In genomic region chr22:25844601-25845000, GRCh38 we compare ENCODE assay signal across 29 cellular contexts.
"Had no signal": no experiment of that assay in that cellular context is flagged by ENCODE, and none has a peak within 500 bp of the region (broad histone marks: within the 10 kb centered on the region; RNA-seq: fewer than 3 reads in every experiment).

No MANE protein-coding gene starts in this region.

- H3K36me3 ChIP-seq: ovary, right lobe of liver, sigmoid colon, stomach, thyroid gland, tibial nerve, upper lobe of left lung, vagina had no signal

- H3K4me3 ChIP-seq: ovary, psoas muscle, right lobe of liver, sigmoid colon, stomach, thoracic aorta, thyroid gland, tibial nerve, upper lobe of left lung, vagina had no signal

- H3K9ac ChIP-seq: parathyroid adenoma had no signal

- H3K9me3 ChIP-seq: ovary, psoas muscle, right lobe of liver, sigmoid colon, stomach, thoracic aorta, thyroid gland, tibial nerve, upper lobe of left lung, vagina had no signal

- H3K27ac ChIP-seq: ovary, parathyroid adenoma, psoas muscle, right lobe of liver, sigmoid colon, stomach, thoracic aorta, thyroid gland, tibial nerve, upper lobe of left lung, vagina had no signal

- H3K9me3 Mint-ChIP-seq: naive B cell; naive thymus-derived CD8-positive, alpha-beta T cell; nephron progenitor cell; neural crest cell; stimulated activated effector memory CD8-positive, alpha-beta T cell treated with anti-CD3 and anti-CD28 coated beads, Interleukin-12 subunit alpha, Interleukin-12 subunit beta, amount 100 ng/mL, for 72 hours; stimulated activated naive B cell treated with anti-CD40 and anti-IgM and Interleukin-4, amounts not matched to agents 10 μg/mL and 1 μg/mL and 100 μg/mL, for 72 hours; stimulated activated naive CD8-positive, alpha-beta T cell treated with anti-CD3 and anti-CD28 coated beads, Interleukin-15, Interleukin-2, amounts not matched to agents 100 ng/mL and 50 ng/mL, for 24 hours had no signal

- H3K27ac Mint-ChIP-seq: naive thymus-derived CD8-positive, alpha-beta T cell; nephron progenitor cell; progenitor cell of endocrine pancreas; stimulated activated effector memory CD8-positive, alpha-beta T cell treated with anti-CD3 and anti-CD28 coated beads, Interleukin-12 subunit alpha, Interleukin-12 subunit beta, amount 100 ng/mL, for 72 hours; stimulated activated naive B cell treated with anti-CD40 and anti-IgM and Interleukin-4, amounts not matched to agents 10 μg/mL and 1 μg/mL and 100 μg/mL, for 72 hours had no signal

- H2AFZ ChIP-seq: parathyroid adenoma had no signal

- ATAC-seq: naive thymus-derived CD8-positive, alpha-beta T cell; psoas muscle; right cardiac atrium; right lobe of liver; stimulated activated effector memory CD8-positive, alpha-beta T cell treated with anti-CD3 and anti-CD28 coated beads, Interleukin-12 subunit alpha, Interleukin-12 subunit beta, amount 100 ng/mL, for 72 hours; stimulated activated naive B cell treated with anti-CD40 and anti-IgM and Interleukin-4, amounts not matched to agents 10 μg/mL and 1 μg/mL and 100 μg/mL, for 72 hours had no signal

- H3K4me3 Mint-ChIP-seq: naive B cell; naive thymus-derived CD8-positive, alpha-beta T cell; nephron progenitor cell; neural crest cell; stimulated activated effector memory CD8-positive, alpha-beta T cell treated with anti-CD3 and anti-CD28 coated beads, Interleukin-12 subunit alpha, Interleukin-12 subunit beta, amount 100 ng/mL, for 72 hours; stimulated activated naive B cell treated with anti-CD40 and anti-IgM and Interleukin-4, amounts not matched to agents 10 μg/mL and 1 μg/mL and 100 μg/mL, for 72 hours; stimulated activated naive CD8-positive, alpha-beta T cell treated with anti-CD3 and anti-CD28 coated beads, Interleukin-15, Interleukin-2, amounts not matched to agents 100 ng/mL and 50 ng/mL, for 24 hours had no signal

- H3K27me3 ChIP-seq: ovary, right lobe of liver, sigmoid colon, thyroid gland, tibial nerve, upper lobe of left lung, vagina had no signal

- H3K4me1 ChIP-seq: parathyroid adenoma, psoas muscle, right lobe of liver, sigmoid colon, stomach, thyroid gland, tibial nerve, upper lobe of left lung, vagina had no signal

- DNase-seq: naive B cell; naive thymus-derived CD8-positive, alpha-beta T cell; nephron progenitor cell; occipital lobe; ovary; posterior cingulate gyrus; psoas muscle; right cardiac atrium; right lobe of liver; sigmoid colon; small intestine; stimulated activated CD4-positive, alpha-beta T cell treated with anti-CD3 and anti-CD28 coated beads, Interleukin-15, amount 100 ng/mL, for 24 hours; stimulated activated CD4-positive, alpha-beta T cell treated with anti-CD3 and anti-CD28 coated beads, Interleukin-2, amount 100 ng/mL, for 24 hours; stimulated activated CD4-positive, alpha-beta T cell treated with anti-CD3 and anti-CD28 coated beads, Interleukin-2, amount 100 ng/mL, for 48 hours; stimulated activated CD4-positive, alpha-beta T cell treated with anti-CD3 and anti-CD28 coated beads, Interleukin-4, amount 100 ng/mL, for 24 hours; stimulated activated naive B cell treated with anti-CD40 and anti-IgM and Interleukin-4, amounts not matched to agents 10 μg/mL and 1 μg/mL and 100 μg/mL, for 72 hours; stimulated activated naive CD4-positive, alpha-beta T cell treated with Interleukin-2 at 50 U/mL for 16 hours; stomach; thyroid gland; trophoblast cell had no signal

- H3K79me2 ChIP-seq: parathyroid adenoma had no signal

- H3K4me1 Mint-ChIP-seq: naive B cell; naive thymus-derived CD8-positive, alpha-beta T cell; stimulated activated effector memory CD8-positive, alpha-beta T cell treated with anti-CD3 and anti-CD28 coated beads, Interleukin-12 subunit alpha, Interleukin-12 subunit beta, amount 100 ng/mL, for 72 hours; stimulated activated naive B cell treated with anti-CD40 and anti-IgM and Interleukin-4, amounts not matched to agents 10 μg/mL and 1 μg/mL and 100 μg/mL, for 72 hours had no signal

- H3K36me3 Mint-ChIP-seq: naive B cell; naive thymus-derived CD8-positive, alpha-beta T cell; stimulated activated effector memory CD8-positive, alpha-beta T cell treated with anti-CD3 and anti-CD28 coated beads, Interleukin-12 subunit alpha, Interleukin-12 subunit beta, amount 100 ng/mL, for 72 hours; stimulated activated naive B cell treated with anti-CD40 and anti-IgM and Interleukin-4, amounts not matched to agents 10 μg/mL and 1 μg/mL and 100 μg/mL, for 72 hours had no signal

- H3K27me3 Mint-ChIP-seq: stimulated activated naive CD8-positive, alpha-beta T cell treated with anti-CD3 and anti-CD28 coated beads, Interleukin-15, Interleukin-2, amounts not matched to agents 100 ng/mL and 50 ng/mL, for 24 hours had no signal
